In the genomic region with DNA sequence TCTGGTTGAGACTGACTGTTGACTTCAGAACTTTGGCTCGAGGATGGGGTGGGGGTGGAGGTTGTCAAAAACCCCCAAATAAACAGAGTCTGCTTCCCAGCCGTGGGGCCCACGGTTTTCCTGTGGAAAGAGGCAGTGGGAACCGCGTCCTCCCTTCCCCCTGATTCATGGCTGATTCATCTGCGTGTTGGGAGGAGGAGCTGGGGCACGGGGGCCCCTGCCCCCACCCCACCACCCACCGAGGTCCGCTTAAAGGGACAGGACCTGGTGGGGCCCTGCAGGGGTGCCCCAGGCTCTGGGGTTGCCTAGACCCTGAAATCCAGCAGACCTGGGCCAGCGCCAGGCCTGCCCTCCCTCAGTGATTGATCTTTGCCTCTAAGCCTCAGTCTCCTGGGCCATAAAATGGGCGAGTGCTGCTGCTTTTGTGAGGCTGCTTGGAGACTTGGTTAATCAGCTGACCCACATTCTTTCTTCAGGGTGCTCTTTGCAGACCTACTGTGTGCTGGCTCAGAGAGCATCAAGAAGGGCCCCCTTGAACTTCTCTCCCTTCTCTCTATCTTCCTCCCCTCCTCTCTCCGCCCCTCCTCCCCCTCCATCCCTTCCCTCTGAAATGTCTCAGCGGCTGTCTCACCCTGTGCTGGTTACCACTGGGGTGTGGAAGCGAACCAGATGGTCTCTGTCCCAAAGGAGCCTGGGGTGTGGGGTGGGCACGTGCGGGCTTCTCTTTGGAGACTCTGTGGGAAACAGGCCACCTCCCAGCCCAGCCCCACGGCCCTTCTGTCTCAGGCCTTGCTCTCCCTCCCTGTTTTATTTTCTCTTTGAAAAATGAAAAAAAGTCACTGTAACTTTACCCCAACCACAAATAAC, we compare ENCODE assay signal across 11 cellular contexts. TPM values are rescaled to one million over a fixed set of nuclear protein-coding genes. Genes with fewer than 3 reads are reported as not detected.
DNase-seq lines count a peak whose midpoint lies in the region; ATAC-seq and TF ChIP-seq lines count a peak whose summit lies in the region.
"Had no signal": no experiment of that assay in that cellular context is flagged by ENCODE, and none has a peak within 500 bp of the region (broad histone marks: within the 10 kb centered on the region; RNA-seq: fewer than 3 reads in every experiment).

No MANE protein-coding gene starts in this region.

- DNase-seq in NCI-H69 (lab: John Stamatoyannopoulos, UW) (peak; percentile 56), fibroblast of gingiva (ENCODE audit: low read depth) (peak; percentile 44), SJCRH30 (no peak)
- DNase-seq: DMS53 had no signal

- H3K27ac ChIP-seq in BLaER1, result peak overlapping the region; percentile 97
- H3K27ac ChIP-seq in SJCRH30, result no peak overlapping the region
- H3K27ac ChIP-seq: pancreas had no signal

- H3K27ac Mint-ChIP-seq in nephron, result peak overlapping the region; percentile 93 to 98 (median 97)
- H3K27ac Mint-ChIP-seq: T-helper 2 cell treated with Interferon-gamma antibody and Interleukin-4, amounts not matched to agents 5 μg/mL and 100 μg/mL, for 36 hours had no signal

- peak overlapping the region; percentile 98 for H3K9ac ChIP-seq in BLaER1

- H3K4me3 Mint-ChIP-seq in nephron, result peak overlapping the region; percentile 42 to 58 (median 56)
- H3K4me3 Mint-ChIP-seq: T-helper 2 cell treated with Interferon-gamma antibody and Interleukin-4, amounts not matched to agents 5 μg/mL and 100 μg/mL, for 36 hours had no signal

- H3K9me3 ChIP-seq in BLaER1 (no peaks in the 10 kb centered on the region), SJCRH30 (replicated peaks) (no peaks in the 10 kb centered on the region)
- H3K9me3 ChIP-seq: pancreas had no signal

- H3K4me2 ChIP-seq in BLaER1, result peak overlapping the region; percentile 97

- peaks cover 60% of the 10 kb centered on the region for H3K36me3 ChIP-seq in BLaER1
- no peaks in the 10 kb centered on the region for H3K36me3 ChIP-seq in SJCRH30
- H3K36me3 ChIP-seq: pancreas had no signal

- ATAC-seq in GM21526 (IDR thresholded peaks at IDR 0.05; ENCODE audit: low FRiP score, unreplicated experiment) (no peak), HG03196 (IDR thresholded peaks at IDR 0.05; ENCODE audit: unreplicated experiment) (no peak), HG03045 (IDR thresholded peaks at IDR 0.05; ENCODE audit: unreplicated experiment) (no peak)

- H3K36me3 Mint-ChIP-seq in nephron (ENCODE audit: low read depth), result no peaks in the 10 kb centered on the region

- no peaks in the 10 kb centered on the region for H3K9me3 Mint-ChIP-seq in nephron
- H3K9me3 Mint-ChIP-seq: T-helper 2 cell treated with Interferon-gamma antibody and Interleukin-4, amounts not matched to agents 5 μg/mL and 100 μg/mL, for 36 hours had no signal

- H3K4me1 ChIP-seq in BLaER1 (peaks cover 99% of the 10 kb centered on the region), SJCRH30 (peaks cover 23% of the 10 kb centered on the region; the same call in 1 of the 2 replicates)
- H3K4me1 ChIP-seq: pancreas had no signal

- H4K20me1 ChIP-seq in BLaER1, result peaks cover 98% of the 10 kb centered on the region

- H3K27me3 ChIP-seq in BLaER1, result no peaks in the 10 kb centered on the region
- peaks cover 3% of the 10 kb centered on the region; the same call in 1 of the 2 replicates for H3K27me3 ChIP-seq in SJCRH30
- H3K27me3 ChIP-seq: pancreas had no signal

- H3K4me3 ChIP-seq in BLaER1 (peak overlapping the region; percentile 97), SJCRH30 (no peak overlapping the region)
- H3K4me3 ChIP-seq: pancreas had no signal

- no peak for TF ChIP-seq CTCF in nephron (IDR thresholded peaks at IDR 0.05; ENCODE audit: unreplicated experiment in 3 of 3)

- H3K27me3 Mint-ChIP-seq in nephron (ENCODE audit: low read depth), result peaks cover 16% of the 10 kb centered on the region

- H3K4me1 Mint-ChIP-seq in nephron, result peaks cover 61% of the 10 kb centered on the region

RNA-seq across cellular contexts. Expression of gene HTRA3, which starts 9.1 kb away (rescaled TPM):
- total RNA-seq in SJCRH30 (2014; rRNA removed; shearing (Covaris generic)), result 0.08 TPM in 1 of 2 replicates, not detected in the other

Comparison
In these comparisons a context has a peak if more than half of its experiments do, and no peak if none do; other contexts are left out.
1. DNase-seq: peak in NCI-H69 (single experiment) and fibroblast of gingiva (single experiment); none in SJCRH30 (0 of 2).